18 cellular contexts compared by ENCODE assay signal in genomic region chr6:159473435-159473834, GRCh38.
DNase-seq lines count a peak whose midpoint lies in the region; ATAC-seq and TF ChIP-seq lines count a peak whose summit lies in the region.
"Had no signal": no experiment of that assay in that cellular context is flagged by ENCODE, and none has a peak within 500 bp of the region (broad histone marks: within the 10 kb centered on the region; RNA-seq: fewer than 3 reads in every experiment).

No MANE protein-coding gene starts in this region.

- TF ChIP-seq EP300 in sigmoid colon (IDR thresholded peaks at IDR 0.05), result no peak

- H4K20me1 ChIP-seq in Karpas-422 (ENCODE audit: insufficient read depth, low read depth, low read length), result no peaks in the 10 kb centered on the region
- H4K20me1 ChIP-seq: BLaER1 had no signal

- DNase-seq in Right ventricle myocardium inferior (ENCODE audit: missing footprints), result no peak
- DNase-seq in right cardiac atrium, result no peak
- no peak for DNase-seq in Karpas-422
- DNase-seq in left ventricle myocardium inferior, result no peak
- DNase-seq in sigmoid colon, result peak; percentile 76
- DNase-seq in activated CD4-positive, CD25-positive, alpha-beta regulatory T cell (lab: John Stamatoyannopoulos, UW), result no peak
- no peak for DNase-seq in dermis blood vessel endothelial cell
- DNase-seq: Caco-2; CD4-positive, CD25-positive, alpha-beta regulatory T cell; CD8-positive, alpha-beta T cell; DMS153; DND-41; GM23248; H7; HCEC 1CT had no signal

- H3K9ac ChIP-seq in Karpas-422 (ENCODE audit: low read length), result no peak overlapping the region
- H3K9ac ChIP-seq: BLaER1, GM23248 had no signal

- H3K4me2 ChIP-seq in Karpas-422 (ENCODE audit: low read depth, low read length, poor library complexity, severe bottlenecking), result no peak overlapping the region

- H3K9me3 ChIP-seq in right cardiac atrium (ENCODE audit: control insufficient read depth, low read length) (no peaks in the 10 kb centered on the region), Karpas-422 (ENCODE audit: low read length) (peaks cover 9% of the 10 kb centered on the region; the same call in 1 of the 2 replicates), left ventricle myocardium inferior (replicated peaks) (peaks cover 12% of the 10 kb centered on the region), sigmoid colon (no peaks in the 10 kb centered on the region)
- H3K9me3 ChIP-seq: Caco-2 had no signal

- TF ChIP-seq POLR2A in sigmoid colon (IDR thresholded peaks at IDR 0.05), result no peak

- 62% methylated on average over 1 of the region's 1 CpG for WGBS in right cardiac atrium
- 70 to 84% methylated on average over 1 of the region's 1 CpG for WGBS in sigmoid colon, 2 donors

- no peak for TF ChIP-seq CTCF in left ventricle myocardium inferior (IDR thresholded peaks at IDR 0.05; ENCODE audit: borderline replicate concordance)
- TF ChIP-seq CTCF in sigmoid colon (IDR thresholded peaks at IDR 0.05), result no peak

- H2AFZ ChIP-seq in Karpas-422 (ENCODE audit: low read length), result 0 out of 2 replicates have a peak overlapping the region, but pooled peaks have one; percentile 12
- H2AFZ ChIP-seq: GM23248 had no signal

- peaks cover 2% of the 10 kb centered on the region; the same call in 1 of the 2 replicates for H3K36me3 ChIP-seq in Karpas-422 (ENCODE audit: insufficient read depth, low read length)
- H3K36me3 ChIP-seq in left ventricle myocardium inferior, result no peaks in the 10 kb centered on the region
- H3K36me3 ChIP-seq in sigmoid colon, result no peaks in the 10 kb centered on the region

- ATAC-seq in Right ventricle myocardium inferior (peak; percentile 76), right cardiac atrium (no peak)
- ATAC-seq: CD8-positive, alpha-beta T cell had no signal

- no peak overlapping the region for H3K27ac ChIP-seq in right cardiac atrium (ENCODE audit: low read length)
- no peak overlapping the region for H3K27ac ChIP-seq in Karpas-422 (ENCODE audit: low read length)
- H3K27ac ChIP-seq in left ventricle myocardium inferior (replicated peaks), result peak overlapping the region; percentile 46
- peak overlapping the region in 1 of 4 donors; percentile 20 for H3K27ac ChIP-seq in sigmoid colon
- H3K27ac ChIP-seq: 22Rv1, BLaER1, C4-2B, GM23248 had no signal

- H3K27me3 ChIP-seq in right cardiac atrium (ENCODE audit: control insufficient read depth, insufficient read depth) (no peaks in the 10 kb centered on the region), Karpas-422 (ENCODE audit: low read length) (no peaks in the 10 kb centered on the region), left ventricle myocardium inferior (ENCODE audit: low read depth) (no peaks in the 10 kb centered on the region), sigmoid colon (no peaks in the 10 kb centered on the region)
- H3K27me3 ChIP-seq: BLaER1 had no signal

- no peaks in the 10 kb centered on the region for H3K79me2 ChIP-seq in Karpas-422 (ENCODE audit: low read length)

- H3K4me1 ChIP-seq in right cardiac atrium (ENCODE audit: control insufficient read depth, insufficient read depth, low read length) (no peaks in the 10 kb centered on the region), Karpas-422 (ENCODE audit: low read length) (peaks cover 27% of the 10 kb centered on the region), left ventricle myocardium inferior (peaks cover 3% of the 10 kb centered on the region), sigmoid colon (peaks cover 0 to 8% (median 0%) of the 10 kb centered on the region in 4 donors)
- H3K4me1 ChIP-seq: Caco-2 had no signal

- H3K9me2 ChIP-seq in Karpas-422 (replicated peaks; ENCODE audit: insufficient read depth, low read length), result no peaks in the 10 kb centered on the region

- H3K4me3 ChIP-seq in right cardiac atrium (ENCODE audit: low read length) (no peak overlapping the region), Karpas-422 (ENCODE audit: low read length) (no peak overlapping the region), left ventricle myocardium inferior (no peak overlapping the region), sigmoid colon (no peak overlapping the region)
- H3K4me3 ChIP-seq: BLaER1, GM23248 had no signal

- intact Hi-C loops in Right ventricle myocardium inferior (cut with DNase I) (no loop called here), right cardiac atrium (cut with DNase I) (no loop called here), left ventricle myocardium inferior (cut with micrococcal nuclease) (no loop called here), sigmoid colon (cut with DNase I) (no loop called here)
